Comparison of ENCODE assay signal across 9 cellular contexts in the genomic region with DNA sequence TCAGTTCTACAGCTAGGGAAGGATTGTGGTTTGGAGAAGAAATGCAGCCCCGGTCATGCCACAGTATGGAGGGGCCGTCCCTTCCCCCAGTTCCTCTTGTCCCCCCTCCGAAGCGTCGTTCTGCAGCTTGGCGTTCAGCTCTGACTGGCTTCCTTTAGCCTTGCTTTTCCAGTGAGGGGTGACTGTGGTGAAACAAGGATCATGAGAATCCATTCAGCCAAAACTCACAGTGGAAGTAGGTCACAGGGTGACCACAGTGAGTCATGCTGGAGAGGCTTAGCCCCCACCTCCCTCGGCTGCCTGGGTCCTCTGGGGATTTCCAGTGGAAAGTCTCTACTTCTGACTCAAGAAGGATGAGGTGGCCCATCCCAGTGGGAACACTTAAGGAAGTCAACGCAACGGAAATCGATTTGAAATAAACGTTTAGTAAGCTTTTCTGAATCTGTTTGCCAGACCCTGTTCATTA.
A peak's percentile ranks its signal among the peaks of the same experiment; 100 is the strongest.
DNase-seq lines count a peak whose midpoint lies in the region; ATAC-seq and TF ChIP-seq lines count a peak whose summit lies in the region.
"Had no signal": no experiment of that assay in that cellular context is flagged by ENCODE, and none has a peak within 500 bp of the region (broad histone marks: within the 10 kb centered on the region; RNA-seq: fewer than 3 reads in every experiment).

No MANE protein-coding gene starts in this region.

- TF ChIP-seq CTCF in nephron (IDR thresholded peaks at IDR 0.05; ENCODE audit: unreplicated experiment in 3 of 3), result no peak

- peaks cover 4% of the 10 kb centered on the region for H3K36me3 Mint-ChIP-seq in nephron (ENCODE audit: low read depth)

- H3K27ac Mint-ChIP-seq in nephron, result peak overlapping the region in 2 of 3 experiments; percentile 56 to 72

- peaks cover 10% of the 10 kb centered on the region for H3K27me3 Mint-ChIP-seq in nephron (ENCODE audit: low read depth)

- peaks cover 38% of the 10 kb centered on the region for H3K4me1 Mint-ChIP-seq in nephron

- peaks cover 26% of the 10 kb centered on the region for H3K9me3 Mint-ChIP-seq in nephron
- H3K9me3 Mint-ChIP-seq: central memory CD8-positive, alpha-beta T cell had no signal

- no peak overlapping the region for H3K4me3 Mint-ChIP-seq in nephron
- H3K4me3 Mint-ChIP-seq: central memory CD8-positive, alpha-beta T cell had no signal

- no peak for ATAC-seq in GM21786 (IDR thresholded peaks at IDR 0.05; ENCODE audit: unreplicated experiment)
- no peak for ATAC-seq in HG03457 (IDR thresholded peaks at IDR 0.05; ENCODE audit: unreplicated experiment)

- peak; percentile 15 for DNase-seq in stimulated activated naive CD4-positive, alpha-beta T cell treated with Interleukin-2 at 50 U/mL for 16 hours (lab: John Stamatoyannopoulos, UW)
- DNase-seq in stimulated activated naive CD4-positive, alpha-beta T cell (lab: John Stamatoyannopoulos, UW), result no peak
- peak; percentile 95 for DNase-seq in dedifferentiated amniotic fluid mesenchymal stem cell (ENCODE audit: extremely low spot score)
- DNase-seq in NOMO-1 (lab: John Stamatoyannopoulos, UW; ENCODE audit: unreplicated experiment in 2 of 2), result no peak
- no peak for DNase-seq in NCI-H446 treated with DMSO at 0.1 percent for 48 hours (lab: John Stamatoyannopoulos, UW)

Comparison
In these comparisons a context has a peak if more than half of its experiments do, and no peak if none do; other contexts are left out.
1. DNase-seq: peak in stimulated activated naive CD4-positive, alpha-beta T cell treated with Interleukin-2 at 50 U/mL for 16 hours (single experiment) and dedifferentiated amniotic fluid mesenchymal stem cell (single experiment); none in stimulated activated naive CD4-positive, alpha-beta T cell (0 of 6), NOMO-1 (0 of 2) and NCI-H446 treated with DMSO at 0.1 percent for 48 hours (single experiment).